In the genomic region with DNA sequence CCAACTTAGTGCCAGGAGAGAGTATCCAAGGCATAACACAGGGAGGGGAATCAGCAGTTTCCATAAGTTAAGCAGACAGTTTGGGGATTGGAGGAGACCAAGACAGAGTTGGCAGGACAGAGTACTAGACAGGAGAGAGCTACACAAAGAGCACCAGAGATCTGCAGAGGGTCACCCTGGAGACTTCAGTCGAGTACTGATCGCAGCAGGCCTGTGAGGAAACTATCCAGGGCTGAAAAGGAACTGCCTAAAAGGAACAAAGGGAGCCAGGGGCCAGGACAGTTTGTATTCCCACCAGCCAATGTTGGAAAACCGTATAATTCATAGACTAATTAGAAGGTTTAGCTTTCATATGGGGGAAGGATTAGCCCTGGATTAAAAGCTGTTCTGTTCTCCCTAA, we compare ENCODE assay signal across 1 cellular context.
TF ChIP-seq lines count a peak whose summit lies in the region.

No MANE protein-coding gene starts in this region.

TF ChIP-seq in IMR-90, 13 proteins besides CTCF, POLR2A, EP300 and RAD21 (continued from another document):
- TF ChIP-seq CEBPB (IDR thresholded peaks at IDR 0.05; ENCODE audit: low read depth, low read length) (no peak), FOS (IDR thresholded peaks at IDR 0.05; ENCODE audit: low read depth, low read length) (no peak), MAFK (IDR thresholded peaks at IDR 0.05; ENCODE audit: low read depth, low read length) (no peak), RCOR1 (IDR thresholded peaks at IDR 0.05; ENCODE audit: insufficient replicate concordance, low read length) (no peak), MAZ (IDR thresholded peaks at IDR 0.05; ENCODE audit: borderline replicate concordance, low read depth, low read length) (no peak), USF2 (IDR thresholded peaks at IDR 0.05; ENCODE audit: low read depth, low read length) (no peak), RFX5 (IDR thresholded peaks at IDR 0.05; ENCODE audit: low read depth, low read length) (no peak), CHD1 (IDR thresholded peaks at IDR 0.05; ENCODE audit: low read depth, low read length) (no peak), SMC3 (IDR thresholded peaks at IDR 0.05; ENCODE audit: low read depth, low read length) (no peak), BHLHE40 (IDR thresholded peaks at IDR 0.05; ENCODE audit: low read depth, low read length) (no peak)
- TF ChIP-seq, protein P1, sequence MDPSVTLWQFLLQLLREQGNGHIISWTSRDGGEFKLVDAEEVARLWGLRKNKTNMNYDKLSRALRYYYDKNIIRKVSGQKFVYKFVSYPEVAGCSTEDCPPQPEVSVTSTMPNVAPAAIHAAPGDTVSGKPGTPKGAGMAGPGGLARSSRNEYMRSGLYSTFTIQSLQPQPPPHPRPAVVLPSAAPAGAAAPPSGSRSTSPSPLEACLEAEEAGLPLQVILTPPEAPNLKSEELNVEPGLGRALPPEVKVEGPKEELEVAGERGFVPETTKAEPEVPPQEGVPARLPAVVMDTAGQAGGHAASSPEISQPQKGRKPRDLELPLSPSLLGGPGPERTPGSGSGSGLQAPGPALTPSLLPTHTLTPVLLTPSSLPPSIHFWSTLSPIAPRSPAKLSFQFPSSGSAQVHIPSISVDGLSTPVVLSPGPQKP (IDR thresholded peaks at IDR 0.05; ENCODE audit: borderline replicate concordance, low read depth, low read length): no peak
